Comparison of ENCODE assay signal across 8 cellular contexts in the genomic region with DNA sequence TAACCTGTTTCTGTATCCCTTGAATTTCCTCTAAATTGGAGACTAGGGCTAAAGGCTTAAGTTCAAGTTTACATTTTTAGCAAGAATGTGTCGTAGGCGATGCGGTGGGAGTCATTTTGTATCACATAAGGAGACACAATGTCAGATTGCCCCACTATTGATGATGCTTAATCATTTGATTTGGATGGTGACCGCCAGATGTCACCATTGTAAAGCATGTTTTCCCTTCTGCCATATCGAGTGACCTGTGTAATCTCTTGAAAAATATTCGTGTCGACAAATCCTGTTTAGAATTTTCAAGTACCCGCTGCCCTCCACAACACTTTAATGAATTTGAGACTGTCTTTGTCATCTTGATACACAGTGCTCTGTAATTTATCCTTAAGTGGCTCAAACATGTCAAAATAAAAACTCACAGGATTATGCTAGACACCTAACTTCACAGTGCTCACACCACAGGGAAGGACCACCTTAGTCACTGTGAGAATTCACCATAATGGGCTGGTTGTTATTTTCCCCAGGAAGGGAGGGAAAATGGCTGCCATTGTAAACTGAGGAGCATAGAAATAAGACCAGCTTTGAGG. TPM values are rescaled to one million over a fixed set of nuclear protein-coding genes. Genes with fewer than 3 reads are reported as not detected.
A peak's percentile ranks its signal among the peaks of the same experiment; 100 is the strongest.
DNase-seq lines count a peak whose midpoint lies in the region; ATAC-seq and TF ChIP-seq lines count a peak whose summit lies in the region.

No MANE protein-coding gene starts in this region.

- H3K27me3 Mint-ChIP-seq in CD8-positive, alpha-beta T cell (ENCODE audit: low read depth): peaks cover 15% of the 10 kb centered on the region

- H3K4me3 ChIP-seq in left ventricle myocardium inferior (no peak overlapping the region), right cardiac atrium (ENCODE audit: low read length) (no peak overlapping the region), WERI-Rb-1 (ENCODE audit: low read depth, low read length) (no peak overlapping the region), kidney epithelial cell (ENCODE audit: low read depth, low read length) (no peak overlapping the region)
- no peak overlapping the region for H3K4me3 ChIP-seq in CD8-positive, alpha-beta T cell (ENCODE audit: low read depth, low read length)

- WGBS in right cardiac atrium: 28% methylated on average over 8 of the region's 8 CpGs

- H3K27ac ChIP-seq in left ventricle myocardium inferior (replicated peaks) (no peak overlapping the region), right cardiac atrium (ENCODE audit: low read length) (no peak overlapping the region), WERI-Rb-1 (no peak overlapping the region)
- no peak overlapping the region for H3K27ac ChIP-seq in CD8-positive, alpha-beta T cell (ENCODE audit: low read depth, low read length)

- CTCF ChIA-PET in CD8-positive, alpha-beta T cell (lab: Charles Lee): no interaction called here

- H3K27me3 ChIP-seq in left ventricle myocardium inferior (ENCODE audit: low read depth): peaks cover 15% of the 10 kb centered on the region
- H3K27me3 ChIP-seq in right cardiac atrium (ENCODE audit: control insufficient read depth, insufficient read depth): peaks cover 2% of the 10 kb centered on the region
- peaks cover 3% of the 10 kb centered on the region for H3K27me3 ChIP-seq in WERI-Rb-1 (ENCODE audit: insufficient read depth, low read depth, severe bottlenecking)
- H3K27me3 ChIP-seq in kidney epithelial cell (ENCODE audit: control insufficient read depth, insufficient read depth, low read length): peaks cover 2% of the 10 kb centered on the region
- no peaks in the 10 kb centered on the region for H3K27me3 ChIP-seq in CD8-positive, alpha-beta T cell (ENCODE audit: insufficient read depth, low read length)

- H3K4me3 Mint-ChIP-seq in CD8-positive, alpha-beta T cell: no peak overlapping the region

- H3K4me1 ChIP-seq in left ventricle myocardium inferior (no peaks in the 10 kb centered on the region), right cardiac atrium (ENCODE audit: control insufficient read depth, insufficient read depth, low read length) (no peaks in the 10 kb centered on the region)
- no peaks in the 10 kb centered on the region for H3K4me1 ChIP-seq in CD8-positive, alpha-beta T cell (ENCODE audit: insufficient read depth, low read length)

- H3K36me3 ChIP-seq in left ventricle myocardium inferior (no peaks in the 10 kb centered on the region), WERI-Rb-1 (no peaks in the 10 kb centered on the region), kidney epithelial cell (ENCODE audit: control insufficient read depth, insufficient read depth, low read length) (no peaks in the 10 kb centered on the region)
- no peaks in the 10 kb centered on the region for H3K36me3 ChIP-seq in CD8-positive, alpha-beta T cell (ENCODE audit: insufficient read depth, low read length)

- DNase-seq in left ventricle myocardium inferior: no peak
- DNase-seq in right cardiac atrium: no peak
- peak; percentile 40 for DNase-seq in NCI-H1417 treated with DMSO at 0.1 percent for 48 hours (lab: John Stamatoyannopoulos, UW)
- peak; percentile 45 for DNase-seq in WERI-Rb-1
- DNase-seq in kidney epithelial cell (ENCODE audit: low read depth): no peak
- no peak for DNase-seq in CD8-positive, alpha-beta T cell

- intact Hi-C loops in left ventricle myocardium inferior (cut with micrococcal nuclease) (loop anchor here (10.0 kb wide), 1 partner anchor 180 kb away; no protein-coding TSS in a partner anchor), right cardiac atrium (cut with DNase I) (no loop called here)
- intact Hi-C loops in CD8-positive, alpha-beta T cell (cut with DNase I, micrococcal nuclease): loop anchor here in 1 of 2 experiments (10.0 kb wide), 1 partner anchor 730 kb away; no protein-coding TSS in a partner anchor

- H3K27ac Mint-ChIP-seq in CD8-positive, alpha-beta T cell: no peak overlapping the region

- H3K9me3 ChIP-seq in left ventricle myocardium inferior (replicated peaks) (no peaks in the 10 kb centered on the region), right cardiac atrium (ENCODE audit: control insufficient read depth, low read length) (no peaks in the 10 kb centered on the region), WERI-Rb-1 (ENCODE audit: severe bottlenecking) (no peaks in the 10 kb centered on the region)
- H3K9me3 ChIP-seq in CD8-positive, alpha-beta T cell (ENCODE audit: low read length): no peaks in the 10 kb centered on the region

- H3K4me1 Mint-ChIP-seq in CD8-positive, alpha-beta T cell (ENCODE audit: low read depth): no peaks in the 10 kb centered on the region

- TF ChIP-seq CTCF in left ventricle myocardium inferior (IDR thresholded peaks at IDR 0.05; ENCODE audit: borderline replicate concordance): peak; percentile 52
- TF ChIP-seq CTCF in WERI-Rb-1 (IDR thresholded peaks at IDR 0.05; ENCODE audit: low read depth, low read length): peak; percentile 70
- TF ChIP-seq CTCF in kidney epithelial cell (IDR thresholded peaks at IDR 0.05; ENCODE audit: insufficient read depth, low read length, poor library complexity, severe bottlenecking): peak; percentile 20
- TF ChIP-seq CTCF in CD8-positive, alpha-beta T cell (IDR thresholded peaks at IDR 0.05): no peak

- no peaks in the 10 kb centered on the region for H3K9me3 Mint-ChIP-seq in CD8-positive, alpha-beta T cell

- ATAC-seq in right cardiac atrium (no peak), GM21447 (IDR thresholded peaks at IDR 0.05; ENCODE audit: unreplicated experiment) (no peak), HG03039 (IDR thresholded peaks at IDR 0.05; ENCODE audit: unreplicated experiment) (no peak)
- ATAC-seq in CD8-positive, alpha-beta T cell: no peak

- H3K36me3 Mint-ChIP-seq in CD8-positive, alpha-beta T cell: no peaks in the 10 kb centered on the region

- POLR2A ChIA-PET in CD8-positive, alpha-beta T cell (lab: Charles Lee): no interaction called here

RNA-seq across cellular contexts. Expression of a gene that starts 34.5 kb away (rescaled TPM):
- total RNA-seq in left ventricle myocardium inferior (not detected), right cardiac atrium (not detected), kidney epithelial cell (not detected in 2 replicates)
- polyA plus RNA-seq in right cardiac atrium: 0.02 TPM
- total RNA-seq in CD8-positive, alpha-beta T cell: not detected

Comparison
In these comparisons a context has a peak if more than half of its experiments do, and no peak if none do; other contexts are left out.
1. DNase-seq: peak in NCI-H1417 treated with DMSO at 0.1 percent for 48 hours (single experiment) and WERI-Rb-1 (single experiment); none in left ventricle myocardium inferior (single experiment), right cardiac atrium (0 of 3), kidney epithelial cell (single experiment) and CD8-positive, alpha-beta T cell (0 of 7).